8 cellular contexts compared by ENCODE assay signal in genomic region chrX:101658661-101659477, GRCh38. TPM values are rescaled to one million over a fixed set of nuclear protein-coding genes. Genes with fewer than 3 reads are reported as not detected.
DNase-seq lines count a peak whose midpoint lies in the region; ATAC-seq and TF ChIP-seq lines count a peak whose summit lies in the region.

No MANE protein-coding gene starts in this region.

- no peaks in the 10 kb centered on the region for H3K79me2 ChIP-seq in parathyroid adenoma

- H3K27ac ChIP-seq in parathyroid adenoma, result peak overlapping the region; percentile 92

- peak overlapping the region; percentile 87 for H3K4me3 ChIP-seq in parathyroid adenoma (ENCODE audit: low read depth, low read length)

- H3K27ac Mint-ChIP-seq in activated naive CD8-positive, alpha-beta T cell, result no peak overlapping the region
- no peak overlapping the region for H3K27ac Mint-ChIP-seq in type B pancreatic cell

- H3K9ac ChIP-seq in parathyroid adenoma, result no peak overlapping the region

- no peaks in the 10 kb centered on the region for H3K36me3 Mint-ChIP-seq in activated naive CD8-positive, alpha-beta T cell
- no peaks in the 10 kb centered on the region for H3K36me3 Mint-ChIP-seq in type B pancreatic cell

- H3K4me1 ChIP-seq in parathyroid adenoma, result peaks cover 4% of the 10 kb centered on the region

- no peaks in the 10 kb centered on the region for H3K36me3 ChIP-seq in parathyroid adenoma (ENCODE audit: control insufficient read depth, insufficient read depth, low read length)

- H3K9me3 Mint-ChIP-seq in activated naive CD8-positive, alpha-beta T cell (ENCODE audit: low read depth), result no peaks in the 10 kb centered on the region
- no peaks in the 10 kb centered on the region for H3K9me3 Mint-ChIP-seq in type B pancreatic cell

- H3K27me3 ChIP-seq in parathyroid adenoma (ENCODE audit: control insufficient read depth, insufficient read depth, low read length), result no peaks in the 10 kb centered on the region

- TF ChIP-seq CTCF in parathyroid adenoma (IDR thresholded peaks at IDR 0.05), result no peak
- TF ChIP-seq CTCF in type B pancreatic cell (conservative IDR thresholded peaks at IDR 0.05), result no peak

- intact Hi-C loops in Right ventricle myocardium superior (cut with DNase I), result no loop called here

- H3K4me2 ChIP-seq in parathyroid adenoma (ENCODE audit: low read length), result peak overlapping the region; percentile 78

- H2AFZ ChIP-seq in parathyroid adenoma, result peak overlapping the region; percentile 41

- ATAC-seq in GM18909 (IDR thresholded peaks at IDR 0.05; ENCODE audit: poor library complexity, unreplicated experiment) (peak; percentile 67), HG03432 (IDR thresholded peaks at IDR 0.05; ENCODE audit: unreplicated experiment) (peak; percentile 87), Right ventricle myocardium superior (ENCODE audit: poor library complexity) (peak; percentile 95), GM19452 (IDR thresholded peaks at IDR 0.05; ENCODE audit: unreplicated experiment) (no peak)

- H3K9me3 ChIP-seq in parathyroid adenoma (ENCODE audit: control insufficient read depth, low read length), result no peaks in the 10 kb centered on the region

- H3K4me1 Mint-ChIP-seq in activated naive CD8-positive, alpha-beta T cell (ENCODE audit: low read depth), result peaks cover 19% of the 10 kb centered on the region
- H3K4me1 Mint-ChIP-seq in type B pancreatic cell (ENCODE audit: unreplicated experiment), result no peaks in the 10 kb centered on the region

- peak; percentile 44 for DNase-seq in RPMI7951 (ENCODE audit: low read depth)
- peak; percentile 83 for DNase-seq in Right ventricle myocardium superior
- DNase-seq in type B pancreatic cell (ENCODE audit: extremely low spot score, unreplicated experiment), result no peak

- peak overlapping the region; percentile 82 for H3K4me3 Mint-ChIP-seq in activated naive CD8-positive, alpha-beta T cell
- peak overlapping the region; percentile 89 for H3K4me3 Mint-ChIP-seq in type B pancreatic cell

- H3K27me3 Mint-ChIP-seq in activated naive CD8-positive, alpha-beta T cell, result no peaks in the 10 kb centered on the region
- H3K27me3 Mint-ChIP-seq in type B pancreatic cell, result no peaks in the 10 kb centered on the region

RNA-seq across cellular contexts. Expression of gene ARMCX2, which starts 0.8 kb away (rescaled TPM):
- 18.0 and 27.3 TPM in 2 replicates for total RNA-seq in RPMI7951 (2014; rRNA removed; shearing (Covaris generic))
- total RNA-seq in Right ventricle myocardium superior (31.7 TPM), type B pancreatic cell (ENCODE audit: low replicate concordance) (50.0 and 86.1 TPM in 2 replicates)

RNA-seq across cellular contexts. Expression of gene ARMCX3, which starts 35.9 kb away (rescaled TPM):
- 24.2 and 25.0 TPM in 2 replicates for total RNA-seq in RPMI7951 (2014; rRNA removed; shearing (Covaris generic))
- 53.5 TPM for total RNA-seq in Right ventricle myocardium superior
- 52.6 and 58.2 TPM in 2 replicates for total RNA-seq in type B pancreatic cell (ENCODE audit: low replicate concordance)

RNA-seq across cellular contexts. Expression of gene ARMCX6, which starts 41.1 kb away (rescaled TPM):
- total RNA-seq in RPMI7951 (2014; rRNA removed; shearing (Covaris generic)), result 24.6 and 37.5 TPM in 2 replicates
- 22.3 TPM for total RNA-seq in Right ventricle myocardium superior
- total RNA-seq in type B pancreatic cell (ENCODE audit: low replicate concordance), result 60.5 and 64.9 TPM in 2 replicates
